ENCODE assay signal across 12 cellular contexts in genomic region chr16:79587897-79588296, GRCh38.
"Had no signal": no experiment of that assay in that cellular context is flagged by ENCODE, and none has a peak within 500 bp of the region (broad histone marks: within the 10 kb centered on the region; RNA-seq: fewer than 3 reads in every experiment).

No MANE protein-coding gene starts in this region.

- H3K4me3 ChIP-seq: thoracic aorta had no signal

- H3K36me3 ChIP-seq: thoracic aorta had no signal

- ATAC-seq: foreskin keratinocyte; stimulated activated effector memory CD8-positive, alpha-beta T cell treated with anti-CD3 and anti-CD28 coated beads, Interleukin-12 subunit alpha, Interleukin-12 subunit beta, amount 100 ng/mL, for 72 hours had no signal

- H3K4me1 ChIP-seq: foreskin keratinocyte had no signal

- DNase-seq: activated CD4-positive, alpha-beta T cell treated with anti-CD3 and anti-CD28 coated beads, Interleukin-2, amount 50 U/mL, for 4 hours; activated CD4-positive, CD25-positive, alpha-beta regulatory T cell treated with anti-CD3 and anti-CD28 coated beads, Interleukin-2, amount 50 U/mL, for 72 hours; activated naive CD4-positive, alpha-beta T cell treated with Interleukin-2 at 50 U/mL for 16 hours; activated T-cell treated with anti-CD3 and anti-CD28 coated beads for 4 hours; aorta; cortex of kidney; effector CD4-positive, alpha-beta T cell; foreskin keratinocyte; immature natural killer cell; T-helper 9 cell had no signal

- H3K9me3 ChIP-seq: thoracic aorta had no signal

- H3K27ac ChIP-seq: foreskin keratinocyte, thoracic aorta had no signal
